26 cellular contexts compared by ENCODE assay signal in genomic region chr19:3364501-3364858, GRCh38. TPM values are rescaled to one million over a fixed set of nuclear protein-coding genes. Genes with fewer than 3 reads are reported as not detected.
DNase-seq lines count a peak whose midpoint lies in the region; ATAC-seq, FAIRE-seq and TF ChIP-seq lines count a peak whose summit lies in the region.
"Had no signal": no experiment of that assay in that cellular context is flagged by ENCODE, and none has a peak within 500 bp of the region (broad histone marks: within the 10 kb centered on the region; RNA-seq: fewer than 3 reads in every experiment).

No MANE protein-coding gene starts in this region.

- H3K79me2 ChIP-seq in H1 (ENCODE audit: control insufficient read depth in 1 of 2, insufficient read depth in 2 of 2, low read length in 2 of 2) (no peaks in the 10 kb centered on the region), GM23248 (ENCODE audit: insufficient read depth) (peaks cover 84% of the 10 kb centered on the region)

- no peak for ATAC-seq in heart left ventricle
- no peak for ATAC-seq in Right ventricle myocardium inferior
- ATAC-seq: activated CD8-positive, alpha-beta T cell treated with anti-CD3 and anti-CD28 coated beads, Interleukin-2, amount 10 ng/mL, durations not matched to agents 7 days and 5 days; GM12878; T-cell had no signal

- peaks cover 11% of the 10 kb centered on the region; the same call in 1 of the 2 replicates for H3K23me2 ChIP-seq in H1 (ENCODE audit: low read depth, low read length)

- no peaks in the 10 kb centered on the region for H3K9me2 ChIP-seq in GM23248 (ENCODE audit: insufficient read depth)

- no peak overlapping the region for H2AK5ac ChIP-seq in H1 (ENCODE audit: low read depth, low read length)

- FAIRE-seq in H1 (lab: Jason Lieb, UNC) = no peak
- FAIRE-seq: GM12878, TTC549 had no signal

- H2BK20ac ChIP-seq in H1 (ENCODE audit: low read length) = peak overlapping the region; percentile 7; the same call in 1 of the 2 replicates

- H3K27ac ChIP-seq in heart left ventricle (peak overlapping the region in 7 of 12 donors; percentile 14 to 100 (median 96)), H1 (ENCODE audit: low read depth, low read length) (no peak overlapping the region), rectal smooth muscle tissue (ENCODE audit: low read depth, low read length) (peak overlapping the region; percentile 97), vagina (peak overlapping the region; percentile 100), GM23248 (no peak overlapping the region)

- intact Hi-C loops in heart left ventricle (cut with DNase I) (loop anchor here in 4 of 10 donors (5.0 kb wide), 2 partner anchors 38 to 63 kb away; no protein-coding TSS in a partner anchor), Right ventricle myocardium inferior (cut with DNase I) (loop anchor here (5.0 kb wide), 1 partner anchor 37 kb away; no protein-coding TSS in a partner anchor), vagina (cut with DNase I) (no loop called here)

- H4K5ac ChIP-seq in H1 (ENCODE audit: insufficient read length, low read depth, low read length) = no peak overlapping the region

- no peak for TF ChIP-seq RAD21 in H1 (IDR thresholded peaks at IDR 0.05 in 1 of 2, conservative IDR thresholded peaks at IDR 0.05 in 1 of 2; ENCODE audit: low read depth in 2 of 2, low read length in 2 of 2)

- no peak overlapping the region for H4K91ac ChIP-seq in H1 (replicated peaks; ENCODE audit: insufficient read length, low read length)

- TF ChIP-seq CTCF in heart left ventricle (IDR thresholded peaks at IDR 0.05) (no peak), H1 (IDR thresholded peaks at IDR 0.05; ENCODE audit: control extremely low read depth in 1 of 3, insufficient read depth in 1 of 3, low read depth in 1 of 3, low read length in 3 of 3) (no peak), vagina (IDR thresholded peaks at IDR 0.05) (no peak)

- H4K20me1 ChIP-seq in H1 (replicated peaks in 1 of 2; ENCODE audit: control insufficient read depth in 1 of 2, insufficient read depth in 2 of 2, low read length in 2 of 2) = peaks cover 8 to 35% of the 10 kb centered on the region in 2 experiments
- no peaks in the 10 kb centered on the region for H4K20me1 ChIP-seq in GM23248 (ENCODE audit: insufficient read depth)

- TF ChIP-seq POLR2A in heart left ventricle (IDR thresholded peaks at IDR 0.05) (no peak), H1 (IDR thresholded peaks at IDR 0.05; ENCODE audit: control extremely low read depth in 1 of 2, low read depth in 2 of 2, low read length in 2 of 2) (no peak), vagina (IDR thresholded peaks at IDR 0.05) (no peak)

- H3K9me3 ChIP-seq in heart left ventricle = no peaks in the 10 kb centered on the region
- H3K9me3 ChIP-seq in H1 (ENCODE audit: insufficient read depth in 2 of 2, low read depth in 1 of 2, low read length in 1 of 2) = no peaks in the 10 kb centered on the region; a peak in 1 of 4 replicates
- no peaks in the 10 kb centered on the region for H3K9me3 ChIP-seq in vagina
- H3K9me3 ChIP-seq in GM23248 (ENCODE audit: low read depth) = no peaks in the 10 kb centered on the region

- H3K4ac ChIP-seq in H1 (replicated peaks; ENCODE audit: insufficient read length, low read depth, low read length) = no peak overlapping the region

- H3K4me2 ChIP-seq in H1 (ENCODE audit: insufficient read depth in 1 of 2, low read depth in 2 of 2, low read length in 2 of 2) (no peak overlapping the region), GM23248 (ENCODE audit: unreplicated experiment) (no peak overlapping the region)

- CTCF ChIA-PET in H1 (lab: Charles Lee; ENCODE audit: partially characterized antibody) = interaction anchor here (0.5 to 2.3 kb wide), 8 partner anchors 11 to 140 kb away, joined by 3 to 9 read pairs (median 4); no protein-coding TSS in a partner anchor

- H3K27me3 ChIP-seq in heart left ventricle (no peaks in the 10 kb centered on the region), H1 (replicated peaks in 1 of 4; ENCODE audit: control insufficient read depth in 3 of 4, extremely low read depth in 1 of 4, insufficient read depth in 3 of 4, low read length in 3 of 4) (peaks cover 90 to 96% (median 95%) of the 10 kb centered on the region in 4 experiments), rectal smooth muscle tissue (ENCODE audit: control insufficient read depth, insufficient read depth, low read length) (no peaks in the 10 kb centered on the region), vagina (no peaks in the 10 kb centered on the region), GM23248 (replicated peaks; ENCODE audit: insufficient read depth) (no peaks in the 10 kb centered on the region)

- peaks cover 6 to 72% (median 41%) of the 10 kb centered on the region in 12 donors for H3K4me1 ChIP-seq in heart left ventricle
- H3K4me1 ChIP-seq in H1 (replicated peaks in 1 of 4; ENCODE audit: control insufficient read depth in 3 of 4, insufficient read depth in 4 of 4, low read length in 3 of 4) = peaks cover 4 to 19% (median 12%) of the 10 kb centered on the region in 4 experiments; a peak in 6 of 7 replicates
- H3K4me1 ChIP-seq in rectal smooth muscle tissue (ENCODE audit: control insufficient read depth, insufficient read depth, low read length) = peaks cover 43% of the 10 kb centered on the region
- peaks cover 71% of the 10 kb centered on the region for H3K4me1 ChIP-seq in vagina
- peaks cover 11% of the 10 kb centered on the region for H3K4me1 ChIP-seq in GM23248 (ENCODE audit: insufficient read depth)

- H2AFZ ChIP-seq in H1 (ENCODE audit: low read length) (no peak overlapping the region), GM23248 (no peak overlapping the region)

- in situ Hi-C loops in GM23248 (cut with MboI) = no loop called here

- no peak overlapping the region for H3K14ac ChIP-seq in H1 (ENCODE audit: insufficient read length)

- H3K79me1 ChIP-seq in H1 (ENCODE audit: low read depth, low read length) = no peaks in the 10 kb centered on the region

- TF ChIP-seq EP300 in H1 (IDR thresholded peaks at IDR 0.05; ENCODE audit: borderline replicate concordance in 1 of 2, low read depth in 2 of 2, low read length in 2 of 2) = no peak

- POLR2A ChIA-PET in H1 (lab: Charles Lee; ENCODE audit: partially characterized antibody) = interaction anchor here (1.0 to 1.6 kb wide), 2 partner anchors 12 to 24 kb away, joined by 3 to 5 read pairs; no protein-coding TSS in a partner anchor

- no peak overlapping the region for H2BK120ac ChIP-seq in H1 (replicated peaks; ENCODE audit: low read depth, low read length)

- DNase-seq in heart left ventricle (no peak), Right ventricle myocardium inferior (ENCODE audit: missing footprints) (no peak), H1 (ENCODE audit: low read depth in 1 of 2, low spot score in 2 of 2) (no peak), vagina (ENCODE audit: extremely low spot score in 2 of 2) (no peak), GM23248 (no peak)
- DNase-seq in activated naive CD4-positive, alpha-beta T cell treated with Interleukin-2 at 50 U/mL for 16 hours = no peak
- no peak for DNase-seq in stimulated activated CD4-positive, alpha-beta T cell treated with anti-CD3 and anti-CD28 coated beads, Interleukin-2, amount 100 ng/mL, for 48 hours
- DNase-seq: activated CD4-positive, CD25-positive, alpha-beta regulatory T cell treated with anti-CD3 and anti-CD28 coated beads, Interleukin-2, amount 50 U/mL, for 72 hours; activated CD8-positive, alpha-beta T cell treated with anti-CD3 and anti-CD28 coated beads, Interleukin-2, amount 10 ng/mL, durations not matched to agents 7 days and 5 days; activated naive CD4-positive, alpha-beta T cell treated with anti-CD3 and anti-CD28 coated beads for 36 hours; activated T-cell treated with anti-CD3 and anti-CD28 coated beads, Interleukin-2, amount 50 U/mL, for 1 hour; amniotic stem cell; central memory CD4-positive, alpha-beta T cell; DMS79; foreskin melanocyte; hypothalamus; NCI-H1092; NCI-H2029; NCI-H345; retina; stimulated activated CD4-positive, alpha-beta T cell treated with anti-CD3 and anti-CD28 coated beads, Interleukin-12 subunit alpha, Interleukin-12 subunit beta, amount 100 ng/mL, for 4 hours; T-cell had no signal

- H2BK12ac ChIP-seq in H1 (ENCODE audit: low read depth, low read length) = no peak overlapping the region

- no peak overlapping the region for H3K56ac ChIP-seq in H1 (replicated peaks; ENCODE audit: insufficient read length, low read depth, low read length)

- no peak overlapping the region for H3K23ac ChIP-seq in H1 (ENCODE audit: insufficient read length)

- H3K36me3 ChIP-seq in heart left ventricle (peaks cover 0 to 4% (median 0%) of the 10 kb centered on the region in 9 donors), H1 (ENCODE audit: control insufficient read depth in 2 of 4, insufficient read depth in 4 of 4, low read length in 3 of 4) (peaks cover 0 to 7% (median 0%) of the 10 kb centered on the region in 4 experiments; a peak in 1 of 8 replicates), rectal smooth muscle tissue (ENCODE audit: control insufficient read depth, insufficient read depth, low read length) (no peaks in the 10 kb centered on the region), vagina (no peaks in the 10 kb centered on the region), GM23248 (ENCODE audit: low read depth) (no peaks in the 10 kb centered on the region)

- H3F3A ChIP-seq in GM23248 (ENCODE audit: insufficient read depth) = peaks cover 27% of the 10 kb centered on the region

- no peak overlapping the region for H3K18ac ChIP-seq in H1 (ENCODE audit: extremely low read depth, low read length)

- 75 to 82% (median 77%) methylated on average over 4 of the region's 4 CpGs for WGBS in heart left ventricle, 4 donors
- 9% methylated on average over 4 of the region's 4 CpGs; no CpG with 5 or more reads in 1 of the 2 experiments for WGBS in H1 (ENCODE audit: extremely low coverage in 1 of 2, insufficient coverage in 1 of 2, insufficient read length in 1 of 2, insufficient replicate concordance in 2 of 2, low coverage in 1 of 2, low lambda C conversion rate in 2 of 2, missing lambda C conversion rate in 1 of 2), 2 experiments
- WGBS in GM23248 (ENCODE audit: low coverage in 1 of 2, low lambda C conversion rate in 2 of 2, missing lambda C conversion rate in 2 of 2), 2 experiments = 76 to 78% methylated on average over 4 of the region's 4 CpGs

- no peak overlapping the region for H4K8ac ChIP-seq in H1 (ENCODE audit: extremely low read depth, insufficient read depth, low read length)

- no peak overlapping the region for H3K9ac ChIP-seq in H1 (replicated peaks in 1 of 4; ENCODE audit: extremely low read depth in 1 of 4, low read depth in 3 of 4, low read length in 3 of 4)
- no peak overlapping the region for H3K9ac ChIP-seq in rectal smooth muscle tissue (ENCODE audit: low read length)
- H3K9ac ChIP-seq in GM23248 = no peak overlapping the region

- H2BK5ac ChIP-seq in H1 (ENCODE audit: low read depth, low read length) = no peak overlapping the region

- H3K4me3 ChIP-seq in heart left ventricle = no peak overlapping the region
- no peak overlapping the region for H3K4me3 ChIP-seq in H1 (ENCODE audit: extremely low read depth in 1 of 4, insufficient read depth in 2 of 4, low read depth in 3 of 4, low read length in 4 of 4)
- no peak overlapping the region for H3K4me3 ChIP-seq in rectal smooth muscle tissue (ENCODE audit: low read length)
- H3K4me3 ChIP-seq in vagina = no peak overlapping the region
- no peak overlapping the region for H3K4me3 ChIP-seq in GM23248
- H3K4me3 ChIP-seq: lung had no signal

- H2BK15ac ChIP-seq in H1 (ENCODE audit: low read length) = no peak overlapping the region

RNA-seq across cellular contexts. Expression of gene NFIC, which starts 1.9 kb away (rescaled TPM):
- total RNA-seq in heart left ventricle (100 to 1,000 TPM; 107 to 267 (median 155) TPM), Right ventricle myocardium inferior (164 TPM), vagina (142 TPM)
- polyA plus RNA-seq in heart left ventricle (100 to 1,000 TPM; 159 to 192 TPM), H1 (2011; rRNA removed) (0.56 and 0.82 TPM in 2 replicates), GM23248 (2016; fragmentation: Nextera tagmentation; extraction: Ambion mirVana) (106 and 108 TPM in 2 replicates)
- 2.6 and 3.2 TPM in 2 replicates for total RNA-seq in H1 (2021; fragmentation: NEBNext Ultra II Directional; extraction: Animal tissue kit (Norgen Biotek cat#: 25700))
- 0.35 TPM for polyA plus RNA-seq in H1 (2011; cell fraction: cytosol; rRNA removed)
- 0.88 TPM for polyA plus RNA-seq in H1 (2011; cell fraction: nucleus; rRNA removed)
- 2.1 to 4.3 TPM (median 3.5 TPM) in 4 replicates for polyA plus RNA-seq in H1 (2012, experiment 1 of 2)
- polyA plus RNA-seq in H1 (2012, experiment 2 of 2) = 2.9 TPM
- polyA plus RNA-seq in H1 (2013, experiment 1 of 2) = 6.0 TPM
- 5.3 TPM for polyA plus RNA-seq in H1 (2013, experiment 2 of 2)
- 0.34 and 0.41 TPM in 2 replicates for polyA minus RNA-seq in H1 (2011; rRNA and poly(A)+ RNA removed)
- polyA minus RNA-seq in H1 (2011; cell fraction: cytosol; rRNA and poly(A)+ RNA removed) = 1.2 TPM
- 1.6 TPM for polyA minus RNA-seq in H1 (2011; cell fraction: nucleus; rRNA and poly(A)+ RNA removed)
- total RNA-seq in GM23248 (2014; rRNA removed; shearing (Covaris generic)) = 50.4 and 51.9 TPM in 2 replicates

Comparison
In these comparisons a context has a peak if more than half of its experiments do, and no peak if none do; other contexts are left out.
1. H3K27ac ChIP-seq: peak in heart left ventricle (7 of 12), rectal smooth muscle tissue (single experiment) and vagina (single experiment); none in H1 (single experiment) and GM23248 (single experiment).
2. RNA of gene NFIC, which starts 1.9 kb away (total RNA-seq): 164 TPM in Right ventricle myocardium inferior (single experiment), 107 to 267 TPM in heart left ventricle, 142 TPM in vagina (single experiment) and 50.4 to 51.9 TPM in GM23248; 2.6 to 3.2 TPM in H1; every median in the first group is over 10 times any median in the second.